1 cellular context compared by ENCODE assay signal in the genomic region with DNA sequence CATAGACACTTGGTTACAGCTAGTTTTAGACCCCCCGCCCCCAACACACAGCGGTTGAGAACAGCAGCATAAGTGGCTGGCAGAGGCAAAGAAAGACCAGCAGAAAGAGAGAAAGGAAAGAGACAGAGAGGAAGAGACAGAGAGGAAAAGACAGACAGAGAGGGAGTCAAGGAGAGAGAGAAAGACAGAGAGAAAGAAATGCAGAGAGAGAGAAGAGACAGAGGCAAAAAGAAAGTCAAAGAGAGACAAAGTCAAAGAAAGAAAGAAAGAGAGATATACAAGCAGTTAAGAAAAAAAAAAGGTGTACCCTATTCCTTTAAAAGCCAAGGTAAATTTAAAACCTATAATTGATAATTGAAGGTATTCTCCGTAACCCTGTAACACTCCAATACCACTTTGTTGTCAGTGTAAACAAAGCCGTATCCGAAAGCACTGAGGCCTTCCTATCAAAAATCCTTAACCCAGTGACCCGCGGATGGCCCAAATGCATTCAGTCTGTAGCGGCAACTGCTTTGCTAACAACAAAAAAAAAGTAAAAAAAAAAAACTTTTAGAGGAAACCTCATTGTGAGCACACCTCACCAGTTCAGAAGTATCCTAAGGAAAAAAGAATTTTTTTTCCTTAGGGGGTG.
TF ChIP-seq lines count a peak whose summit lies in the region.

No MANE protein-coding gene starts in this region.

TF ChIP-seq in liver, 16 proteins besides CTCF, POLR2A, EP300 and RAD21:
- TF ChIP-seq EGR1 (IDR thresholded peaks at IDR 0.05; ENCODE audit: low read depth in 2 of 2) (no peak), SP1 (IDR thresholded peaks at IDR 0.05) (peak; percentile 26), GABPA (IDR thresholded peaks at IDR 0.05 in 1 of 2, conservative IDR thresholded peaks at IDR 0.05 in 1 of 2) (no peak), RXRA (IDR thresholded peaks at IDR 0.05) (peak in 1 of 2 donors; percentile 56), HNF4A (conservative IDR thresholded peaks at IDR 0.05) (peak in 1 of 2 donors; percentile 38), TAF1 (conservative IDR thresholded peaks at IDR 0.05) (no peak), FOXA2 (IDR thresholded peaks at IDR 0.05) (peak; percentile 44), YY1 (IDR thresholded peaks at IDR 0.05) (no peak), JUND (IDR thresholded peaks at IDR 0.05) (no peak), HNF4G (IDR thresholded peaks at IDR 0.05) (no peak), NR2F2 (IDR thresholded peaks at IDR 0.05) (peak; percentile 19), FOXA1 (IDR thresholded peaks at IDR 0.05) (no peak)
- TF ChIP-seq, protein P1, sequence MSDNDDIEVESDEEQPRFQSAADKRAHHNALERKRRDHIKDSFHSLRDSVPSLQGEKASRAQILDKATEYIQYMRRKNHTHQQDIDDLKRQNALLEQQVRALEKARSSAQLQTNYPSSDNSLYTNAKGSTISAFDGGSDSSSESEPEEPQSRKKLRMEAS (IDR thresholded peaks at IDR 0.05) = no peak
- TF ChIP-seq, protein P2, sequence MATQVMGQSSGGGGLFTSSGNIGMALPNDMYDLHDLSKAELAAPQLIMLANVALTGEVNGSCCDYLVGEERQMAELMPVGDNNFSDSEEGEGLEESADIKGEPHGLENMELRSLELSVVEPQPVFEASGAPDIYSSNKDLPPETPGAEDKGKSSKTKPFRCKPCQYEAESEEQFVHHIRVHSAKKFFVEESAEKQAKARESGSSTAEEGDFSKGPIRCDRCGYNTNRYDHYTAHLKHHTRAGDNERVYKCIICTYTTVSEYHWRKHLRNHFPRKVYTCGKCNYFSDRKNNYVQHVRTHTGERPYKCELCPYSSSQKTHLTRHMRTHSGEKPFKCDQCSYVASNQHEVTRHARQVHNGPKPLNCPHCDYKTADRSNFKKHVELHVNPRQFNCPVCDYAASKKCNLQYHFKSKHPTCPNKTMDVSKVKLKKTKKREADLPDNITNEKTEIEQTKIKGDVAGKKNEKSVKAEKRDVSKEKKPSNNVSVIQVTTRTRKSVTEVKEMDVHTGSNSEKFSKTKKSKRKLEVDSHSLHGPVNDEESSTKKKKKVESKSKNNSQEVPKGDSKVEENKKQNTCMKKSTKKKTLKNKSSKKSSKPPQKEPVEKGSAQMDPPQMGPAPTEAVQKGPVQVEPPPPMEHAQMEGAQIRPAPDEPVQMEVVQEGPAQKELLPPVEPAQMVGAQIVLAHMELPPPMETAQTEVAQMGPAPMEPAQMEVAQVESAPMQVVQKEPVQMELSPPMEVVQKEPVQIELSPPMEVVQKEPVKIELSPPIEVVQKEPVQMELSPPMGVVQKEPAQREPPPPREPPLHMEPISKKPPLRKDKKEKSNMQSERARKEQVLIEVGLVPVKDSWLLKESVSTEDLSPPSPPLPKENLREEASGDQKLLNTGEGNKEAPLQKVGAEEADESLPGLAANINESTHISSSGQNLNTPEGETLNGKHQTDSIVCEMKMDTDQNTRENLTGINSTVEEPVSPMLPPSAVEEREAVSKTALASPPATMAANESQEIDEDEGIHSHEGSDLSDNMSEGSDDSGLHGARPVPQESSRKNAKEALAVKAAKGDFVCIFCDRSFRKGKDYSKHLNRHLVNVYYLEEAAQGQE (IDR thresholded peaks at IDR 0.05) = no peak
- TF ChIP-seq, protein P3, sequence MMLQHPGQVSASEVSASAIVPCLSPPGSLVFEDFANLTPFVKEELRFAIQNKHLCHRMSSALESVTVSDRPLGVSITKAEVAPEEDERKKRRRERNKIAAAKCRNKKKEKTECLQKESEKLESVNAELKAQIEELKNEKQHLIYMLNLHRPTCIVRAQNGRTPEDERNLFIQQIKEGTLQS (IDR thresholded peaks at IDR 0.05) = no peak
- TF ChIP-seq, protein P4, sequence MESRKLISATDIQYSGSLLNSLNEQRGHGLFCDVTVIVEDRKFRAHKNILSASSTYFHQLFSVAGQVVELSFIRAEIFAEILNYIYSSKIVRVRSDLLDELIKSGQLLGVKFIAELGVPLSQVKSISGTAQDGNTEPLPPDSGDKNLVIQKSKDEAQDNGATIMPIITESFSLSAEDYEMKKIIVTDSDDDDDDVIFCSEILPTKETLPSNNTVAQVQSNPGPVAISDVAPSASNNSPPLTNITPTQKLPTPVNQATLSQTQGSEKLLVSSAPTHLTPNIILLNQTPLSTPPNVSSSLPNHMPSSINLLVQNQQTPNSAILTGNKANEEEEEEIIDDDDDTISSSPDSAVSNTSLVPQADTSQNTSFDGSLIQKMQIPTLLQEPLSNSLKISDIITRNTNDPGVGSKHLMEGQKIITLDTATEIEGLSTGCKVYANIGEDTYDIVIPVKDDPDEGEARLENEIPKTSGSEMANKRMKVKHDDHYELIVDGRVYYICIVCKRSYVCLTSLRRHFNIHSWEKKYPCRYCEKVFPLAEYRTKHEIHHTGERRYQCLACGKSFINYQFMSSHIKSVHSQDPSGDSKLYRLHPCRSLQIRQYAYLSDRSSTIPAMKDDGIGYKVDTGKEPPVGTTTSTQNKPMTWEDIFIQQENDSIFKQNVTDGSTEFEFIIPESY (IDR thresholded peaks at IDR 0.05) = no peak
